In genomic region chr16:2680360-2680759, GRCh38 we compare ENCODE assay signal across 8 cellular contexts. TPM values are rescaled to one million over a fixed set of nuclear protein-coding genes. Genes with fewer than 3 reads are reported as not detected.
DNase-seq lines count a peak whose midpoint lies in the region; ATAC-seq and TF ChIP-seq lines count a peak whose summit lies in the region.
"Not testable (repeated sequence)": the region's sequence is repeated elsewhere in the genome, so short reads cannot be mapped to it uniquely, and the experiment has no call there.

No MANE protein-coding gene starts in this region.

- TF ChIP-seq RAD21 in HCT116 (IDR thresholded peaks at IDR 0.05; ENCODE audit: low read depth), result not testable (repeated sequence)

- TF ChIP-seq CTCF in HCT116 (IDR thresholded peaks at IDR 0.05 in 2 of 3, conservative IDR thresholded peaks at IDR 0.05 in 1 of 3; ENCODE audit: borderline replicate concordance in 1 of 3, insufficient read depth in 1 of 3, low read depth in 2 of 3, low read length in 2 of 3); activated CD8-positive, alpha-beta T cell treated with anti-CD3 and anti-CD28 coated beads for 36 hours (IDR thresholded peaks at IDR 0.05); epithelial cell of esophagus (IDR thresholded peaks at IDR 0.05; ENCODE audit: insufficient read depth, low read depth, low read length, missing control alignments); mucosa of descending colon (IDR thresholded peaks at IDR 0.05); sigmoid colon (IDR thresholded peaks at IDR 0.05); transverse colon (IDR thresholded peaks at IDR 0.05): not testable (repeated sequence)

- BruUV-seq in HCT116 (replicated peaks; lab: Mats Ljungman, UMichigan), result not testable (repeated sequence)

- not testable (repeated sequence) for H2AFZ ChIP-seq in HCT116 (ENCODE audit: low read depth, low read length, poor library complexity, severe bottlenecking)

- H3K4me3 ChIP-seq in HCT116 (replicated peaks in 1 of 2; ENCODE audit: low read depth in 1 of 2, low read length in 2 of 2) (0 out of 4 replicates have a peak overlapping the region, but pooled peaks of 1 of the 2 experiments have one; percentile 99), transverse colon (peak overlapping the region in 1 of 4 donors; percentile 9)
- not testable (repeated sequence) for H3K4me3 ChIP-seq in epithelial cell of esophagus (ENCODE audit: low read length); mucosa of descending colon; sigmoid colon

- not testable (repeated sequence) for TF ChIP-seq EP300 in sigmoid colon (IDR thresholded peaks at IDR 0.05); transverse colon (IDR thresholded peaks at IDR 0.05; ENCODE audit: low read depth)

- CTCF ChIA-PET in HCT116 (lab: Charles Lee); activated CD8-positive, alpha-beta T cell treated with anti-CD3 and anti-CD28 coated beads for 36 hours (lab: Charles Lee): not testable (repeated sequence)

- not testable (repeated sequence) for H3K27me3 Mint-ChIP-seq in activated CD8-positive, alpha-beta T cell treated with anti-CD3 and anti-CD28 coated beads for 36 hours; activated naive CD4-positive, alpha-beta T cell treated with anti-CD3 and anti-CD28 coated beads, Interleukin-2, amount 50 U/mL, for 24 hours

- H3K4me1 ChIP-seq in HCT116 (ENCODE audit: control insufficient read depth in 1 of 2, insufficient read depth in 2 of 2, low read length in 2 of 2), result peaks cover 22 to 56% of the 10 kb centered on the region in 2 experiments
- peaks cover 14% of the 10 kb centered on the region for H3K4me1 ChIP-seq in mucosa of descending colon (ENCODE audit: low read depth)
- H3K4me1 ChIP-seq in sigmoid colon, result peaks cover 4 to 26% (median 20%) of the 10 kb centered on the region in 4 donors
- H3K4me1 ChIP-seq in transverse colon, result peaks cover 9 to 27% (median 20%) of the 10 kb centered on the region in 4 donors

- peak overlapping the region; percentile 73 for H3K9ac ChIP-seq in HCT116 (ENCODE audit: low read length)

- ATAC-seq in HCT116; activated CD8-positive, alpha-beta T cell treated with anti-CD3 and anti-CD28 coated beads for 36 hours: not testable (repeated sequence)
- ATAC-seq in mucosa of descending colon, result peak; percentile 57

- peak overlapping the region; percentile 96 for H3K4me3 Mint-ChIP-seq in activated CD8-positive, alpha-beta T cell treated with anti-CD3 and anti-CD28 coated beads for 36 hours
- H3K4me3 Mint-ChIP-seq in activated naive CD4-positive, alpha-beta T cell treated with anti-CD3 and anti-CD28 coated beads, Interleukin-2, amount 50 U/mL, for 24 hours, result peak overlapping the region; percentile 42

- H3K9me2 ChIP-seq in HCT116 (ENCODE audit: insufficient read depth), result not testable (repeated sequence)

- H3K9me3 Mint-ChIP-seq in activated CD8-positive, alpha-beta T cell treated with anti-CD3 and anti-CD28 coated beads for 36 hours; activated naive CD4-positive, alpha-beta T cell treated with anti-CD3 and anti-CD28 coated beads, Interleukin-2, amount 50 U/mL, for 24 hours: not testable (repeated sequence)

- not testable (repeated sequence) for H3K9me3 ChIP-seq in HCT116 (ENCODE audit: control insufficient read depth in 1 of 2, insufficient read depth in 1 of 2, low read depth in 1 of 2, low read length in 2 of 2); mucosa of descending colon; sigmoid colon; transverse colon

- RAD21 ChIA-PET in HCT116 (lab: Charles Lee; ENCODE audit: low non-redundant PET in 1 of 2, low total read pairs in 2 of 2, uncharacterized antibody in 2 of 2, unreplicated experiment in 2 of 2), result not testable (repeated sequence)

- intact Hi-C loops in HCT116 (cut with micrococcal nuclease); activated CD8-positive, alpha-beta T cell treated with anti-CD3 and anti-CD28 coated beads for 36 hours (cut with micrococcal nuclease); mucosa of descending colon (cut with DNase I, micrococcal nuclease); transverse colon (cut with DNase I; ENCODE audit: low total_unique reads): not testable (repeated sequence)
- intact Hi-C loops in sigmoid colon (cut with DNase I), result loop anchor here (5.0 kb wide), 2 partner anchors 97 to 187 kb away; partner anchors contain the start of gene ELOB

- peaks cover 41% of the 10 kb centered on the region for H3K79me2 ChIP-seq in HCT116 (ENCODE audit: insufficient read depth, low read length)

- not testable (repeated sequence) for H3K36me3 ChIP-seq in HCT116 (ENCODE audit: control insufficient read depth in 1 of 2, insufficient read depth in 2 of 2, low read length in 2 of 2); mucosa of descending colon (ENCODE audit: low read depth); sigmoid colon; transverse colon

- DNase-seq in HCT116 (ENCODE audit: low read depth, low spot score); activated CD8-positive, alpha-beta T cell treated with anti-CD3 and anti-CD28 coated beads for 36 hours: not testable (repeated sequence)
- DNase-seq in RKO (ENCODE audit: low spot score) (peak; percentile 62), epithelial cell of esophagus (ENCODE audit: low read depth) (peak; percentile 54), mucosa of descending colon (peak in 2 of 3 donors; percentile 51 to 67), sigmoid colon (peak; percentile 27), transverse colon (peak; percentile 39)

- TF ChIP-seq POLR2A in HCT116 (IDR thresholded peaks at IDR 0.05; ENCODE audit: borderline replicate concordance, extremely low read depth, insufficient read depth, insufficient read length); sigmoid colon (IDR thresholded peaks at IDR 0.05); transverse colon (IDR thresholded peaks at IDR 0.05): not testable (repeated sequence)

- H3K36me3 Mint-ChIP-seq in activated CD8-positive, alpha-beta T cell treated with anti-CD3 and anti-CD28 coated beads for 36 hours (ENCODE audit: low read depth), result peaks cover 25% of the 10 kb centered on the region
- not testable (repeated sequence) for H3K36me3 Mint-ChIP-seq in activated naive CD4-positive, alpha-beta T cell treated with anti-CD3 and anti-CD28 coated beads, Interleukin-2, amount 50 U/mL, for 24 hours

- H3K27ac ChIP-seq in HCT116 (ENCODE audit: low read depth, low read length) (peak overlapping the region; percentile 86; the same call in 1 of the 2 replicates), transverse colon (peak overlapping the region; percentile 90 to 96 (median 92))
- H3K27ac ChIP-seq in sigmoid colon, result not testable (repeated sequence)

- POLR2A ChIA-PET in HCT116 (lab: Charles Lee); activated CD8-positive, alpha-beta T cell treated with anti-CD3 and anti-CD28 coated beads for 36 hours (lab: Charles Lee): not testable (repeated sequence)

- peaks cover 24% of the 10 kb centered on the region for H3K4me1 Mint-ChIP-seq in activated CD8-positive, alpha-beta T cell treated with anti-CD3 and anti-CD28 coated beads for 36 hours (ENCODE audit: low read depth)
- H3K4me1 Mint-ChIP-seq in activated naive CD4-positive, alpha-beta T cell treated with anti-CD3 and anti-CD28 coated beads, Interleukin-2, amount 50 U/mL, for 24 hours, result peaks cover 12% of the 10 kb centered on the region

- 21 to 65% methylated on average over 8 of the region's 8 CpGs for WGBS in sigmoid colon, 2 donors
- WGBS in transverse colon (ENCODE audit: low coverage in 1 of 2), 2 donors, result 70% methylated on average over 8 of the region's 8 CpGs; no CpG with 5 or more reads in 1 of the 2 donors

- H3K27me3 ChIP-seq in HCT116 (ENCODE audit: insufficient read depth, low read length); sigmoid colon; transverse colon: not testable (repeated sequence)

- H4K20me1 ChIP-seq in HCT116 (ENCODE audit: insufficient read depth), result not testable (repeated sequence)

- peak overlapping the region; percentile 66 for H3K4me2 ChIP-seq in HCT116 (ENCODE audit: low read length)

- H3K27ac Mint-ChIP-seq in activated CD8-positive, alpha-beta T cell treated with anti-CD3 and anti-CD28 coated beads for 36 hours, result not testable (repeated sequence)
- H3K27ac Mint-ChIP-seq in activated naive CD4-positive, alpha-beta T cell treated with anti-CD3 and anti-CD28 coated beads, Interleukin-2, amount 50 U/mL, for 24 hours, result peak overlapping the region; percentile 41

- in situ Hi-C loops in transverse colon (cut with MboI; ENCODE audit: low pct_ligation_motif_present in 1 of 4, low pct_unique_long_range_greater_than_20kb in 1 of 4, low sequenced_read_pairs in 3 of 4), result not testable (repeated sequence)

TF ChIP-seq in HCT116, 20 proteins besides CTCF, POLR2A, EP300 and RAD21 (continues in another document):
- TF ChIP-seq FOSL1 (IDR thresholded peaks at IDR 0.05; ENCODE audit: low read depth), result peak; percentile 42; the same call in 1 of the 2 replicates
- TF ChIP-seq JUND (IDR thresholded peaks at IDR 0.05), result peak; percentile 26; the same call in 1 of the 2 replicates
- peak; percentile 65 for TF ChIP-seq MAX (IDR thresholded peaks at IDR 0.05)

RNA-seq across cellular contexts. Expression of gene KCTD5, which starts 2.0 kb away (rescaled TPM):
- total RNA-seq in HCT116 (2021; ENCODE audit: unreplicated experiment) (42.1 TPM), mucosa of descending colon (10 to 100 TPM; 28.2 to 80.7 (median 48.5) TPM), sigmoid colon (10 to 100 TPM in 3 of 4 donors, 1 to 10 TPM in 1; 9.5 to 17.1 (median 11.5) TPM), transverse colon (100 to 1,000 TPM in 1 of 4 donors, 10 to 100 TPM in 3; 44.2 to 107 (median 60.3) TPM)
- polyA plus RNA-seq in HCT116 (2012), result 35.3 and 35.8 TPM in 2 replicates
- total RNA-seq in activated CD8-positive, alpha-beta T cell treated with anti-CD3 and anti-CD28 coated beads for 36 hours, result 10 to 100 TPM; 26.0 to 27.3 TPM
- polyA plus RNA-seq in sigmoid colon, result 10 to 100 TPM; 47.4 to 80.5 (median 78.6) TPM

RNA-seq across cellular contexts. Expression of gene PRSS27, which starts 39.7 kb away (rescaled TPM):
- total RNA-seq in HCT116 (2021; ENCODE audit: unreplicated experiment) (3.3 TPM), mucosa of descending colon (1 to 10 TPM; 1.1 to 2.2 (median 1.4) TPM), sigmoid colon (1 to 10 TPM; 1.2 to 5.0 (median 1.4) TPM), transverse colon (1 to 10 TPM in 1 of 4 donors, not detected in 3; 1.3 TPM)
- 2.7 and 3.2 TPM in 2 replicates for polyA plus RNA-seq in HCT116 (2012)
- 1 to 10 TPM; 1.2 to 1.4 TPM for total RNA-seq in activated CD8-positive, alpha-beta T cell treated with anti-CD3 and anti-CD28 coated beads for 36 hours
- 1 to 10 TPM in 1 of 3 donors, under 1 TPM in 1, not detected in 1; 0.60 to 2.1 TPM for polyA plus RNA-seq in sigmoid colon
